Comparison of ENCODE assay signal across 13 cellular contexts in the genomic region with DNA sequence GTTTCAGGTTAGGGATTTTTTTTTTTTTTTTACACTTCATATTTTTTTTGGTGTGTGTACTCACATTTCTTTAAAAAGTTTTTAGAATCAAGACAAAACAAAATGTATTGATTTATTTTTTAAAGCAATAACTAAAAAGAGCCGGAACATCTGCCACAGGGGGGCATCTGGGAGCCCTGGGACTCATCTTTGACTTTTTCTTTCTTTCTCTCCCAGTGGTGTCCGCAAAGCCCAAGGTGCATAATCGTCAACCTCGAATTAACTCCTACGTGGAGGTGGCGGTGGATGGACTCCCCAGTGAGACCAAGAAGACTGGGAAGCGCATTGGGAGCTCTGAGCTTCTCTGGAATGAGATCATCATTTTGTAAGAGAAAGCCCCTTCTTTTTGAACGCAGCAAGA. TPM values are rescaled to one million over a fixed set of nuclear protein-coding genes. Genes with fewer than 3 reads are reported as not detected.
A peak's percentile ranks its signal among the peaks of the same experiment; 100 is the strongest.
DNase-seq lines count a peak whose midpoint lies in the region; FAIRE-seq and TF ChIP-seq lines count a peak whose summit lies in the region.
"Had no signal": no experiment of that assay in that cellular context is flagged by ENCODE, and none has a peak within 500 bp of the region (broad histone marks: within the 10 kb centered on the region; RNA-seq: fewer than 3 reads in every experiment).

No MANE protein-coding gene starts in this region.

- WGBS in adrenal gland, 4 donors, result 37 to 58% (median 53%) methylated on average over 8 of the region's 8 CpGs
- 59 to 68% methylated on average over 8 of the region's 8 CpGs for WGBS in lower leg skin, 2 donors

- TF ChIP-seq CTCF in adrenal gland (IDR thresholded peaks at IDR 0.05) (peak in 5 of 6 experiments; percentile 11 to 58 (median 45)), lower leg skin (IDR thresholded peaks at IDR 0.05) (no peak)

- peak; percentile 30 for DNase-seq in GM03348 (ENCODE audit: low spot score)
- peak in 6 of 7 donors; percentile 32 to 71 (median 39) for DNase-seq in adrenal gland
- DNase-seq in frontal cortex (ENCODE audit: low spot score in 2 of 2), result no peak
- DNase-seq in stromal cell of bone marrow (ENCODE audit: low read depth), result peak; percentile 13
- DNase-seq in erythroblast (lab: John Stamatoyannopoulos, UW), result no peak
- DNase-seq in lower leg skin (ENCODE audit: low spot score in 2 of 2), result no peak
- DNase-seq in effector memory CD4-positive, alpha-beta T cell, result no peak
- DNase-seq: activated CD8-positive, alpha-beta T cell treated with anti-CD3 and anti-CD28 coated beads, Interleukin-2, amount 10 ng/mL, durations not matched to agents 7 days and 5 days; foreskin keratinocyte; GOT3; mucosa of descending colon; NCI-H446; spleen had no signal

- H3K36me3 ChIP-seq in adrenal gland (replicated peaks in 1 of 2), result peaks cover 0 to 21% of the 10 kb centered on the region in 2 donors
- H3K36me3 ChIP-seq in effector memory CD4-positive, alpha-beta T cell (ENCODE audit: control insufficient read depth, insufficient read depth, low read length), result peaks cover 29% of the 10 kb centered on the region

- FAIRE-seq in frontal cortex (lab: Jason Lieb, UNC), result peak; percentile 42

- H3K9me3 ChIP-seq in adrenal gland (replicated peaks in 1 of 3), result no peaks in the 10 kb centered on the region
- no peaks in the 10 kb centered on the region for H3K9me3 ChIP-seq in effector memory CD4-positive, alpha-beta T cell (ENCODE audit: control insufficient read depth, low read length)
- H3K9me3 ChIP-seq: mucosa of descending colon, spleen had no signal

- intact Hi-C loops in adrenal gland (cut with DNase I) (loop anchor here (5.0 kb wide), 2 partner anchors 129 to 134 kb away; no protein-coding TSS in a partner anchor), lower leg skin (cut with DNase I; ENCODE audit: low total_unique reads) (no loop called here)

- TF ChIP-seq POLR2A in adrenal gland (IDR thresholded peaks at IDR 0.05), result no peak
- no peak for TF ChIP-seq POLR2A in erythroblast (IDR thresholded peaks at IDR 0.05; ENCODE audit: low read length)
- TF ChIP-seq POLR2A in lower leg skin (IDR thresholded peaks at IDR 0.05), result no peak

- no peaks in the 10 kb centered on the region for H3K27me3 ChIP-seq in adrenal gland
- no peaks in the 10 kb centered on the region for H3K27me3 ChIP-seq in effector memory CD4-positive, alpha-beta T cell (replicated peaks; ENCODE audit: control insufficient read depth, insufficient read depth, low read length, poor library complexity, severe bottlenecking)
- H3K27me3 ChIP-seq: foreskin keratinocyte, spleen had no signal

- H3K4me1 ChIP-seq in adrenal gland (replicated peaks in 1 of 2), result peaks cover 4 to 8% of the 10 kb centered on the region in 2 donors
- no peaks in the 10 kb centered on the region for H3K4me1 ChIP-seq in effector memory CD4-positive, alpha-beta T cell (ENCODE audit: control insufficient read depth, insufficient read depth, low read length, poor library complexity, severe bottlenecking)
- H3K4me1 ChIP-seq: foreskin keratinocyte had no signal

- no peak overlapping the region for H3K27ac ChIP-seq in adrenal gland
- no peak overlapping the region for H3K27ac ChIP-seq in effector memory CD4-positive, alpha-beta T cell (ENCODE audit: insufficient read depth, low read length, poor library complexity, severe bottlenecking)
- H3K27ac ChIP-seq: foreskin keratinocyte had no signal

- H3K4me3 ChIP-seq in adrenal gland (peak overlapping the region in 1 of 4 donors; percentile 32), lower leg skin (ENCODE audit: low read depth, poor library complexity, severe bottlenecking) (no peak overlapping the region)
- no peak overlapping the region for H3K4me3 ChIP-seq in effector memory CD4-positive, alpha-beta T cell (ENCODE audit: insufficient read depth, low read depth, low read length, poor library complexity, severe bottlenecking)
- H3K4me3 ChIP-seq: mucosa of descending colon had no signal

RNA-seq across cellular contexts. Expression of a gene that starts 36.3 kb away (rescaled TPM):
- 10 to 100 TPM; 62.2 to 99.8 (median 77.7) TPM for total RNA-seq in adrenal gland
- 10 to 100 TPM; 28.3 to 45.7 (median 31.6) TPM for polyA plus RNA-seq in adrenal gland
- 25.7 TPM for total RNA-seq in frontal cortex
- 10 to 100 TPM; 26.9 to 50.9 (median 43.9) TPM for total RNA-seq in lower leg skin

RNA-seq across cellular contexts. Expression of a gene that starts 43.7 kb away (rescaled TPM):
- 10 to 100 TPM; 57.1 to 98.4 (median 77.2) TPM for total RNA-seq in adrenal gland
- polyA plus RNA-seq in adrenal gland, result 10 to 100 TPM; 29.5 to 68.1 (median 38.6) TPM
- 11.4 TPM for total RNA-seq in frontal cortex
- total RNA-seq in lower leg skin, result 10 to 100 TPM; 33.8 to 78.0 (median 51.0) TPM

Comparison
In these comparisons a context has a peak if more than half of its experiments do, and no peak if none do; other contexts are left out.
1. DNase-seq: peak in GM03348 (single experiment), adrenal gland (6 of 7) and stromal cell of bone marrow (single experiment); none in frontal cortex (0 of 2), erythroblast (0 of 2), lower leg skin (0 of 2) and effector memory CD4-positive, alpha-beta T cell (0 of 3).
2. CTCF ChIP-seq: peak in adrenal gland (5 of 6); none in lower leg skin (0 of 3).